Comparison of ENCODE assay signal across 2 cellular contexts in the genomic region with DNA sequence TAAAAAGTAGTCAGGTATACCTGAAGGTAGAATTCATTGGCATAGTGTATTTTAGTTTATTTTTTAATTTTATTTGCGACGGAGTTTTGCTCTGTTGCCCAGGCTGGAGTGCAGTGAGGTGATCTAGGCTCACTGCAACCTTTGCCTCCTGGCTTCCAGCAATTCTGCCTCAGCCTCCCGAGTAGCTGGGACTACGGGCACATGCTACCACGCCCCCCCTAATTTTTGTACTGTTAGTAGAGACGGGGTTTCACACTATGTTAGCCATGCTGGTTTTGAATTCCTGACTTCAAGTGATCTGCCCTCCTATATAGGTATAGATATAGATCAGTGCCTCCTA.
TF ChIP-seq lines count a peak whose summit lies in the region.

No MANE protein-coding gene starts in this region.

TF ChIP-seq in SK-N-SH, 30 proteins besides CTCF, POLR2A, EP300 and RAD21 (continued from another document):
- no peak for TF ChIP-seq PBX3 (IDR thresholded peaks at IDR 0.05)
- TF ChIP-seq, protein P1, sequence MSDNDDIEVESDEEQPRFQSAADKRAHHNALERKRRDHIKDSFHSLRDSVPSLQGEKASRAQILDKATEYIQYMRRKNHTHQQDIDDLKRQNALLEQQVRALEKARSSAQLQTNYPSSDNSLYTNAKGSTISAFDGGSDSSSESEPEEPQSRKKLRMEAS (IDR thresholded peaks at IDR 0.05; ENCODE audit: low read depth), result 0 out of 2 replicates have a peak, but pooled peaks have one; percentile 27
- TF ChIP-seq NFIC (IDR thresholded peaks at IDR 0.05; ENCODE audit: borderline replicate concordance), result no peak
- TF ChIP-seq, protein P2, sequence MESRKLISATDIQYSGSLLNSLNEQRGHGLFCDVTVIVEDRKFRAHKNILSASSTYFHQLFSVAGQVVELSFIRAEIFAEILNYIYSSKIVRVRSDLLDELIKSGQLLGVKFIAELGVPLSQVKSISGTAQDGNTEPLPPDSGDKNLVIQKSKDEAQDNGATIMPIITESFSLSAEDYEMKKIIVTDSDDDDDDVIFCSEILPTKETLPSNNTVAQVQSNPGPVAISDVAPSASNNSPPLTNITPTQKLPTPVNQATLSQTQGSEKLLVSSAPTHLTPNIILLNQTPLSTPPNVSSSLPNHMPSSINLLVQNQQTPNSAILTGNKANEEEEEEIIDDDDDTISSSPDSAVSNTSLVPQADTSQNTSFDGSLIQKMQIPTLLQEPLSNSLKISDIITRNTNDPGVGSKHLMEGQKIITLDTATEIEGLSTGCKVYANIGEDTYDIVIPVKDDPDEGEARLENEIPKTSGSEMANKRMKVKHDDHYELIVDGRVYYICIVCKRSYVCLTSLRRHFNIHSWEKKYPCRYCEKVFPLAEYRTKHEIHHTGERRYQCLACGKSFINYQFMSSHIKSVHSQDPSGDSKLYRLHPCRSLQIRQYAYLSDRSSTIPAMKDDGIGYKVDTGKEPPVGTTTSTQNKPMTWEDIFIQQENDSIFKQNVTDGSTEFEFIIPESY (IDR thresholded peaks at IDR 0.05; ENCODE audit: borderline replicate concordance, low read depth), result no peak
- TF ChIP-seq YY1 (IDR thresholded peaks at IDR 0.05; ENCODE audit: low read depth), result no peak
- TF ChIP-seq RXRA (IDR thresholded peaks at IDR 0.05; ENCODE audit: borderline replicate concordance, low read depth), result no peak
- TF ChIP-seq RCOR1 (IDR thresholded peaks at IDR 0.05; ENCODE audit: low read length), result no peak

TF ChIP-seq in SK-N-SH treated with all-trans-retinoic acid at 6 μM for 48 hours, 23 proteins besides CTCF, POLR2A, EP300 and RAD21 (continued from another document):
- no peak for TF ChIP-seq PATZ1 (CRISPR knock-in tag; IDR thresholded peaks at IDR 0.05; ENCODE audit: borderline replicate concordance)
- TF ChIP-seq GLIS3 (CRISPR knock-in tag; IDR thresholded peaks at IDR 0.05), result no peak
- TF ChIP-seq ZFP30 (CRISPR knock-in tag; IDR thresholded peaks at IDR 0.05), result no peak
- no peak for TF ChIP-seq OSR1 (CRISPR knock-in tag; IDR thresholded peaks at IDR 0.05)
- no peak for TF ChIP-seq ZNF565 (CRISPR knock-in tag; conservative IDR thresholded peaks at IDR 0.05; ENCODE audit: low read depth)
